In genomic region chr6:26404534-26404933, GRCh38 we compare ENCODE assay signal across 19 cellular contexts. TPM values are rescaled to one million over a fixed set of nuclear protein-coding genes. Genes with fewer than 3 reads are reported as not detected.
DNase-seq lines count a peak whose midpoint lies in the region; ATAC-seq and FAIRE-seq lines count a peak whose summit lies in the region.
"Had no signal": no experiment of that assay in that cellular context is flagged by ENCODE, and none has a peak within 500 bp of the region (broad histone marks: within the 10 kb centered on the region; RNA-seq: fewer than 3 reads in every experiment).

No MANE protein-coding gene starts in this region.

- ATAC-seq in naive B cell (ENCODE audit: low read depth in 2 of 2) (no peak), HG03378 (IDR thresholded peaks at IDR 0.05; ENCODE audit: unreplicated experiment) (no peak)
- ATAC-seq: sciatic nerve had no signal

- POLR2A ChIA-PET in activated CD4-positive, alpha-beta memory T cell treated with anti-CD3 and anti-CD28 coated beads, Interleukin-2, amount 10 ng/mL, durations not matched to agents 7 days and 5 days (lab: Charles Lee), result no interaction called here

- no peaks in the 10 kb centered on the region for H3K9me3 Mint-ChIP-seq in IgD-negative memory B cell
- H3K9me3 Mint-ChIP-seq in activated CD4-positive, alpha-beta memory T cell treated with anti-CD3 and anti-CD28 coated beads, Interleukin-2, amount 10 ng/mL, durations not matched to agents 7 days and 5 days, result no peaks in the 10 kb centered on the region
- H3K9me3 Mint-ChIP-seq in naive B cell, result no peaks in the 10 kb centered on the region
- H3K9me3 Mint-ChIP-seq: mesothelial cell of epicardium had no signal

- H3K4me3 Mint-ChIP-seq in IgD-negative memory B cell (peak overlapping the region; percentile 98 to 100 (median 100)), naive B cell (peak overlapping the region in 7 of 8 donors; percentile 74 to 97 (median 84))
- peak overlapping the region; percentile 57 for H3K4me3 Mint-ChIP-seq in activated CD4-positive, alpha-beta memory T cell treated with anti-CD3 and anti-CD28 coated beads, Interleukin-2, amount 10 ng/mL, durations not matched to agents 7 days and 5 days
- H3K4me3 Mint-ChIP-seq: mesothelial cell of epicardium had no signal

- intact Hi-C loops in posterior vena cava (cut with DNase I), result loop anchor here in 1 of 2 donors (10.0 kb wide), 1 partner anchor 60 kb away; no protein-coding TSS in a partner anchor

- H3K4me1 Mint-ChIP-seq in IgD-negative memory B cell (peaks cover 46 to 54% (median 47%) of the 10 kb centered on the region in 3 donors), naive B cell (peaks cover 54 to 74% (median 61%) of the 10 kb centered on the region in 3 donors)
- peaks cover 48% of the 10 kb centered on the region for H3K4me1 Mint-ChIP-seq in activated CD4-positive, alpha-beta memory T cell treated with anti-CD3 and anti-CD28 coated beads, Interleukin-2, amount 10 ng/mL, durations not matched to agents 7 days and 5 days

- DNase-seq in CD1c-positive myeloid dendritic cell (ENCODE audit: extremely low spot score), result peak; percentile 24
- no peak for DNase-seq in activated CD4-positive, alpha-beta memory T cell treated with anti-CD3 and anti-CD28 coated beads, Interleukin-2, amount 10 ng/mL, durations not matched to agents 7 days and 5 days
- no peak for DNase-seq in naive B cell
- no peak for DNase-seq in posterior vena cava (ENCODE audit: low spot score)
- DNase-seq in RCC 7860 (ENCODE audit: low spot score), result no peak
- DNase-seq: activated CD4-positive, CD25-positive, alpha-beta regulatory T cell; AML-193; cerebellar nuclear complex; kidney; NCI-H1048; NCI-H2107; NCI-H748 treated with DMSO at 0.1 percent for 48 hours; RPMI8226; stimulated activated CD4-positive, alpha-beta T cell treated with anti-CD3 and anti-CD28 coated beads, Interleukin-2, amount 100 ng/mL, for 24 hours had no signal

- CTCF ChIA-PET in activated CD4-positive, alpha-beta memory T cell treated with anti-CD3 and anti-CD28 coated beads, Interleukin-2, amount 10 ng/mL, durations not matched to agents 7 days and 5 days (lab: Charles Lee), result interaction anchor here (2.6 kb wide), 1 partner anchor 63 kb away, joined by 6 read pairs; no protein-coding TSS in a partner anchor

- H3K36me3 Mint-ChIP-seq in IgD-negative memory B cell, result peaks cover 14% of the 10 kb centered on the region
- H3K36me3 Mint-ChIP-seq in activated CD4-positive, alpha-beta memory T cell treated with anti-CD3 and anti-CD28 coated beads, Interleukin-2, amount 10 ng/mL, durations not matched to agents 7 days and 5 days (ENCODE audit: low read depth), result peaks cover 51% of the 10 kb centered on the region
- peaks cover 16 to 29% of the 10 kb centered on the region in 2 donors for H3K36me3 Mint-ChIP-seq in naive B cell

- no peak for FAIRE-seq in RCC 7860 (lab: Jason Lieb, UNC)
- FAIRE-seq: GM18507, kidney had no signal

- no peaks in the 10 kb centered on the region for H3K27me3 Mint-ChIP-seq in IgD-negative memory B cell
- no peaks in the 10 kb centered on the region for H3K27me3 Mint-ChIP-seq in activated CD4-positive, alpha-beta memory T cell treated with anti-CD3 and anti-CD28 coated beads, Interleukin-2, amount 10 ng/mL, durations not matched to agents 7 days and 5 days
- no peaks in the 10 kb centered on the region for H3K27me3 Mint-ChIP-seq in naive B cell

- peak overlapping the region in 2 of 3 donors; percentile 31 to 43 for H3K27ac Mint-ChIP-seq in IgD-negative memory B cell
- no peak overlapping the region for H3K27ac Mint-ChIP-seq in activated CD4-positive, alpha-beta memory T cell treated with anti-CD3 and anti-CD28 coated beads, Interleukin-2, amount 10 ng/mL, durations not matched to agents 7 days and 5 days
- peak overlapping the region in 3 of 6 donors; percentile 42 to 70 (median 44) for H3K27ac Mint-ChIP-seq in naive B cell
- H3K27ac Mint-ChIP-seq: mesothelial cell of epicardium had no signal

RNA-seq across cellular contexts. Expression of gene BTN3A1, which starts 2.5 kb away (rescaled TPM):
- 38.6 TPM for polyA plus RNA-seq in IgD-negative memory B cell
- total RNA-seq in activated CD4-positive, alpha-beta memory T cell treated with anti-CD3 and anti-CD28 coated beads, Interleukin-2, amount 10 ng/mL, durations not matched to agents 7 days and 5 days, result 100 to 1,000 TPM; 100 to 103 TPM
- polyA plus RNA-seq in naive B cell (ENCODE audit: low read depth in 6 of 6), result 10 to 100 TPM; 14.0 to 30.0 (median 19.2) TPM
- total RNA-seq in posterior vena cava, result 10 to 100 TPM in 1 of 2 donors, 1 to 10 TPM in 1; 9.1 to 15.6 TPM

RNA-seq across cellular contexts. Expression of gene BTN2A2, which starts 21.6 kb away (rescaled TPM):
- polyA plus RNA-seq in IgD-negative memory B cell (33.8 TPM), naive B cell (ENCODE audit: low read depth in 6 of 6) (10 to 100 TPM; 37.9 to 63.8 (median 45.1) TPM)
- total RNA-seq in activated CD4-positive, alpha-beta memory T cell treated with anti-CD3 and anti-CD28 coated beads, Interleukin-2, amount 10 ng/mL, durations not matched to agents 7 days and 5 days, result 10 to 100 TPM; 23.4 to 25.7 TPM
- 10 to 100 TPM in 1 of 2 donors, 1 to 10 TPM in 1; 9.6 to 13.1 TPM for total RNA-seq in posterior vena cava

RNA-seq across cellular contexts. Expression of gene BTN3A3, which starts 35.8 kb away (rescaled TPM):
- polyA plus RNA-seq in IgD-negative memory B cell, result 36.3 TPM
- total RNA-seq in activated CD4-positive, alpha-beta memory T cell treated with anti-CD3 and anti-CD28 coated beads, Interleukin-2, amount 10 ng/mL, durations not matched to agents 7 days and 5 days, result 10 to 100 TPM; 63.5 to 63.6 TPM
- 10 to 100 TPM; 20.3 to 39.2 (median 27.3) TPM for polyA plus RNA-seq in naive B cell (ENCODE audit: low read depth in 6 of 6)
- total RNA-seq in posterior vena cava, result 10 to 100 TPM; 11.1 to 16.3 TPM

RNA-seq across cellular contexts. Expression of gene BTN3A2, which starts 39.5 kb away (rescaled TPM):
- 91.7 TPM for polyA plus RNA-seq in IgD-negative memory B cell
- 100 to 1,000 TPM; 120 to 130 TPM for total RNA-seq in activated CD4-positive, alpha-beta memory T cell treated with anti-CD3 and anti-CD28 coated beads, Interleukin-2, amount 10 ng/mL, durations not matched to agents 7 days and 5 days
- 100 to 1,000 TPM in 1 of 6 donors, 10 to 100 TPM in 5; 26.7 to 112 (median 51.7) TPM for polyA plus RNA-seq in naive B cell (ENCODE audit: low read depth in 6 of 6)
- total RNA-seq in posterior vena cava, result 10 to 100 TPM in 1 of 2 donors, 1 to 10 TPM in 1; 9.7 to 11.8 TPM

RNA-seq across cellular contexts. Expression of gene BTN2A1, which starts 53.2 kb away (rescaled TPM):
- 16.9 TPM for polyA plus RNA-seq in IgD-negative memory B cell
- total RNA-seq in activated CD4-positive, alpha-beta memory T cell treated with anti-CD3 and anti-CD28 coated beads, Interleukin-2, amount 10 ng/mL, durations not matched to agents 7 days and 5 days, result 10 to 100 TPM; 28.2 to 31.0 TPM
- 10 to 100 TPM in 5 of 6 donors, 1 to 10 TPM in 1; 8.4 to 21.4 (median 13.0) TPM for polyA plus RNA-seq in naive B cell (ENCODE audit: low read depth in 6 of 6)
- total RNA-seq in posterior vena cava, result 10 to 100 TPM; 26.2 to 30.0 TPM

Comparison
In these comparisons a context has a peak if more than half of its experiments do, and no peak if none do; other contexts are left out.
1. RNA of gene BTN3A1, which starts 2.5 kb away (total RNA-seq): 100 to 103 TPM in activated CD4-positive, alpha-beta memory T cell treated with anti-CD3 and anti-CD28 coated beads, Interleukin-2, amount 10 ng/mL, durations not matched to agents 7 days and 5 days; 9.1 to 15.6 TPM in posterior vena cava; every median in the first group is over 4 times any median in the second.
2. Peak in every context shown above with its lines, with median percentiles within 50 percentile points of each other: H3K4me3 Mint-ChIP-seq.